18 cellular contexts compared by ENCODE assay signal in genomic region chr2:64716569-64716968, GRCh38.
DNase-seq lines count a peak whose midpoint lies in the region; ATAC-seq, FAIRE-seq and TF ChIP-seq lines count a peak whose summit lies in the region.
"Had no signal": no experiment of that assay in that cellular context is flagged by ENCODE, and none has a peak within 500 bp of the region (broad histone marks: within the 10 kb centered on the region; RNA-seq: fewer than 3 reads in every experiment).

No MANE protein-coding gene starts in this region.

- intact Hi-C loops in GM12878 (cut with micrococcal nuclease; ENCODE audit: unreplicated experiment), result no loop called here

- no peak for TF ChIP-seq RAD21 in GM12878 (IDR thresholded peaks at IDR 0.05; ENCODE audit: insufficient read depth, low read depth, low read length)

- H3K4me1 ChIP-seq in GM12878 (ENCODE audit: control insufficient read depth, insufficient read depth, low read length) (no peaks in the 10 kb centered on the region), hepatocyte (ENCODE audit: insufficient read depth) (peaks cover 9% of the 10 kb centered on the region)
- H3K4me1 ChIP-seq: SJSA1 had no signal

- SMC1A ChIA-PET in GM12878 (lab: Charles Lee; ENCODE audit: uncharacterized antibody, unreplicated experiment), result interaction anchor here (1.3 to 12.7 kb wide), 2 partner anchors 10 to 12 kb away, joined by 4 to 105 read pairs; no protein-coding TSS in a partner anchor

- RAD21 ChIA-PET in GM12878 (lab: Charles Lee; ENCODE audit: unreplicated experiment), result interaction anchor here (0.9 kb wide), 2 partner anchors 31 to 63 kb away, joined by 3 to 5 read pairs; partner anchors contain the start of gene SERTAD2

- H3K27ac ChIP-seq in GM12878 (ENCODE audit: control insufficient read depth, insufficient read depth), result no peak overlapping the region
- H3K27ac ChIP-seq in hepatocyte, result no peak overlapping the region
- H3K27ac ChIP-seq: KMS-11, SJSA1 had no signal

- no peak for TF ChIP-seq POLR2A in GM12878 (IDR thresholded peaks at IDR 0.05; ENCODE audit: low read depth, low read length)

- no peak overlapping the region for H3K4me2 ChIP-seq in GM12878 (ENCODE audit: control insufficient read depth, insufficient read depth)
- H3K4me2 ChIP-seq in hepatocyte, result no peak overlapping the region
- H3K4me2 ChIP-seq: KMS-11 had no signal

- no peak for ATAC-seq in GM12878

- no peaks in the 10 kb centered on the region for H3K36me3 ChIP-seq in H7 (replicated peaks; ENCODE audit: control insufficient read depth, insufficient read depth, low read length)
- H3K36me3 ChIP-seq in GM12878 (ENCODE audit: control insufficient read depth in 2 of 2, insufficient read depth in 2 of 2, low read length in 1 of 2), result no peaks in the 10 kb centered on the region
- H3K36me3 ChIP-seq in hepatocyte (replicated peaks; ENCODE audit: insufficient read depth, low read depth), result no peaks in the 10 kb centered on the region
- H3K36me3 ChIP-seq: SJSA1 had no signal

- H4K20me1 ChIP-seq in GM12878 (ENCODE audit: control insufficient read depth, insufficient read depth) (no peaks in the 10 kb centered on the region), hepatocyte (ENCODE audit: insufficient read depth, poor library complexity, severe bottlenecking) (no peaks in the 10 kb centered on the region)

- 100% methylated on average over 7 of the region's 7 CpGs for WGBS in GM12878 (ENCODE audit: insufficient coverage, insufficient replicate concordance, low lambda C conversion rate, missing lambda C conversion rate)
- 95% methylated on average over 7 of the region's 7 CpGs for WGBS in hepatocyte (ENCODE audit: low lambda C conversion rate, missing lambda C conversion rate)

- H3K27me3 ChIP-seq in H7 (ENCODE audit: control insufficient read depth, insufficient read depth, low read length) (no peaks in the 10 kb centered on the region), GM12878 (replicated peaks in 1 of 2; ENCODE audit: control insufficient read depth in 2 of 2, insufficient read depth in 2 of 2, low read length in 1 of 2) (no peaks in the 10 kb centered on the region), hepatocyte (no peaks in the 10 kb centered on the region)
- H3K27me3 ChIP-seq: SJSA1 had no signal

- TF ChIP-seq EP300 in GM12878 (IDR thresholded peaks at IDR 0.05; ENCODE audit: borderline replicate concordance in 1 of 2, control insufficient read depth in 1 of 2, low read depth in 2 of 2, low read length in 2 of 2), result no peak

- DNase-seq in H7, result peak; percentile 24
- DNase-seq in GM12878 (ENCODE audit: low read depth, low spot score), result no peak
- DNase-seq in inferior parietal cortex (ENCODE audit: extremely low spot score), result peak; percentile 68
- peak; percentile 85 for DNase-seq in putamen (ENCODE audit: low spot score)
- no peak for DNase-seq in NCI-H2081 treated with DMSO at 0.1 percent for 48 hours (lab: John Stamatoyannopoulos, UW)
- DNase-seq in hepatocyte (ENCODE audit: low spot score), result no peak
- no peak for DNase-seq in HuH-7.5 (ENCODE audit: low spot score)
- DNase-seq: AML-193; CD4-positive, alpha-beta memory T cell; DND-41; GDM1; GOT3; NCI-H1105 treated with DMSO at 0.1 percent for 48 hours; NCI-H187; NCI-H510A treated with DMSO at 0.1 percent for 48 hours had no signal

- H2AFZ ChIP-seq in GM12878 (ENCODE audit: control insufficient read depth, low read depth, low read length) (no peak overlapping the region), hepatocyte (no peak overlapping the region)

- H3K4me3 ChIP-seq in H7 (ENCODE audit: insufficient read depth, low read depth, low read length), result no peak overlapping the region
- H3K4me3 ChIP-seq in GM12878, result no peak overlapping the region
- no peak overlapping the region for H3K4me3 ChIP-seq in hepatocyte
- H3K4me3 ChIP-seq: SJSA1 had no signal

- peaks cover 6% of the 10 kb centered on the region for H3K79me2 ChIP-seq in GM12878 (ENCODE audit: control insufficient read depth, insufficient read depth, low read length)
- H3K79me2 ChIP-seq in hepatocyte, result peaks cover 5% of the 10 kb centered on the region

- H3K9me3 ChIP-seq in GM12878 (replicated peaks; ENCODE audit: control insufficient read depth, insufficient read depth, low read length) (no peaks in the 10 kb centered on the region), hepatocyte (ENCODE audit: low read depth) (no peaks in the 10 kb centered on the region)
- H3K9me3 ChIP-seq: SJSA1 had no signal

- in situ Hi-C loops in GM12878 (cut with MboI), result no loop called here

- H3K9ac ChIP-seq in GM12878 (ENCODE audit: control insufficient read depth, insufficient read depth, low read length), result no peak overlapping the region
- H3K9ac ChIP-seq: KMS-11 had no signal

- H3K9me2 ChIP-seq in hepatocyte (replicated peaks; ENCODE audit: insufficient read depth), result no peaks in the 10 kb centered on the region

- no TSS peak for BruUV-seq in GM12878 (replicated peaks; lab: Mats Ljungman, UMichigan)

- CTCF ChIA-PET in GM12878 (lab: Yijun Ruan, JAX), result interaction anchor here (0.8 kb wide), 1 partner anchor 29 kb away, joined by 3 read pairs; no protein-coding TSS in a partner anchor

- TF ChIP-seq CTCF in GM12878 (IDR thresholded peaks at IDR 0.05 in 2 of 3, conservative IDR thresholded peaks at IDR 0.05 in 1 of 3; ENCODE audit: control insufficient read depth in 2 of 3, extremely low read depth in 1 of 3, insufficient read depth in 1 of 3, low read depth in 3 of 3, low read length in 3 of 3) (no peak), hepatocyte (IDR thresholded peaks at IDR 0.05; ENCODE audit: poor library complexity) (no peak)

- POLR2A ChIA-PET in GM12878 (lab: Charles Lee), result interaction anchor here (0.6 to 1.1 kb wide), 3 partner anchors 8 to 16 kb away, joined by 3 read pairs; no protein-coding TSS in a partner anchor

- peak; percentile 54 for FAIRE-seq in GM12878 (lab: Jason Lieb, UNC)
- FAIRE-seq: GM19239 had no signal

TF ChIP-seq in GM12878, 131 proteins besides CTCF, POLR2A, EP300 and RAD21 (continues in another document):
- TF ChIP-seq ASH2L (IDR thresholded peaks at IDR 0.05; ENCODE audit: borderline replicate concordance, low read depth) (no peak), ELK1 (IDR thresholded peaks at IDR 0.05; ENCODE audit: low read depth, low read length) (no peak), RBBP5 (conservative IDR thresholded peaks at IDR 0.05) (no peak), BACH1 (IDR thresholded peaks at IDR 0.05; ENCODE audit: borderline replicate concordance) (no peak), E2F8 (IDR thresholded peaks at IDR 0.05; ENCODE audit: low read depth, partially characterized antibody) (no peak), CBX3 (IDR thresholded peaks at IDR 0.05; ENCODE audit: borderline replicate concordance, low read depth) (no peak), MEF2B (IDR thresholded peaks at IDR 0.05; ENCODE audit: partially characterized antibody, poor library complexity, severe bottlenecking) (no peak), SIN3A (IDR thresholded peaks at IDR 0.05; ENCODE audit: low read depth, low read length) (no peak), ZNF217 (IDR thresholded peaks at IDR 0.05) (no peak), NRF1 (conservative IDR thresholded peaks at IDR 0.05; ENCODE audit: low read depth, low read length) (no peak), NKRF (conservative IDR thresholded peaks at IDR 0.05) (no peak), SPI1 (IDR thresholded peaks at IDR 0.05; ENCODE audit: borderline replicate concordance, insufficient read depth, low read depth, low read length) (no peak), RCOR1 (conservative IDR thresholded peaks at IDR 0.05; ENCODE audit: low read depth, low read length) (no peak), TARDBP (IDR thresholded peaks at IDR 0.05; ENCODE audit: borderline replicate concordance) (no peak)

Comparison
In these comparisons a context has a peak if more than half of its experiments do, and no peak if none do; other contexts are left out.
1. DNase-seq: peak in H7 (single experiment), inferior parietal cortex (single experiment) and putamen (single experiment); none in GM12878 (single experiment), NCI-H2081 treated with DMSO at 0.1 percent for 48 hours (single experiment), hepatocyte (single experiment) and HuH-7.5 (single experiment).